In genomic region chr17:6374761-6375312, GRCh38 we compare ENCODE assay signal across 9 cellular contexts.
DNase-seq lines count a peak whose midpoint lies in the region; ATAC-seq lines count a peak whose summit lies in the region.
"Had no signal": no experiment of that assay in that cellular context is flagged by ENCODE, and none has a peak within 500 bp of the region (broad histone marks: within the 10 kb centered on the region; RNA-seq: fewer than 3 reads in every experiment).

No MANE protein-coding gene starts in this region.

- no peak overlapping the region for H3K4me2 ChIP-seq in Karpas-422 (ENCODE audit: low read depth, low read length, poor library complexity, severe bottlenecking)

- H3K9me2 ChIP-seq in Karpas-422 (replicated peaks; ENCODE audit: insufficient read depth, low read length), result no peaks in the 10 kb centered on the region

- peak; percentile 13 for DNase-seq in HCEC 1CT
- DNase-seq in activated CD8-positive, alpha-beta memory T cell treated with anti-CD3 and anti-CD28 coated beads for 24 hours, result peak; percentile 77
- DNase-seq in glomerular visceral epithelial cell (ENCODE audit: extremely low spot score), result peak; percentile 77
- DNase-seq in stimulated activated CD4-positive, alpha-beta T cell treated with anti-CD3 and anti-CD28 coated beads, Interleukin-4, amount 100 ng/mL, for 24 hours, result peak; percentile 83
- DNase-seq in NCI-H2196 (lab: John Stamatoyannopoulos, UW; ENCODE audit: unreplicated experiment), result no peak
- DNase-seq in Karpas-422, result no peak
- no peak for DNase-seq in GM19238 (ENCODE audit: insufficient read length, low spot score)
- DNase-seq: right lobe of liver had no signal

- H3K9ac ChIP-seq in Karpas-422 (ENCODE audit: low read length), result no peak overlapping the region

- H3K4me3 ChIP-seq in Karpas-422 (ENCODE audit: low read length), result no peak overlapping the region
- H3K4me3 ChIP-seq: right lobe of liver had no signal

- no peak for ATAC-seq in GM18511 (IDR thresholded peaks at IDR 0.05; ENCODE audit: unreplicated experiment)

- H3K9me3 ChIP-seq in Karpas-422 (ENCODE audit: low read length), result no peaks in the 10 kb centered on the region
- H3K9me3 ChIP-seq: right lobe of liver had no signal

- H3K36me3 ChIP-seq in Karpas-422 (ENCODE audit: insufficient read depth, low read length), result no peaks in the 10 kb centered on the region
- H3K36me3 ChIP-seq: right lobe of liver had no signal

- H3K27me3 ChIP-seq in Karpas-422 (ENCODE audit: low read length), result no peaks in the 10 kb centered on the region
- H3K27me3 ChIP-seq: right lobe of liver had no signal

- no peaks in the 10 kb centered on the region for H4K20me1 ChIP-seq in Karpas-422 (ENCODE audit: insufficient read depth, low read depth, low read length)

- no peaks in the 10 kb centered on the region for H3K4me1 ChIP-seq in Karpas-422 (ENCODE audit: low read length)
- H3K4me1 ChIP-seq: right lobe of liver had no signal

- H3K79me2 ChIP-seq in Karpas-422 (ENCODE audit: low read length), result no peaks in the 10 kb centered on the region

- no peak overlapping the region for H2AFZ ChIP-seq in Karpas-422 (ENCODE audit: low read length)

- H3K27ac ChIP-seq in Karpas-422 (ENCODE audit: low read length), result no peak overlapping the region
- H3K27ac ChIP-seq: right lobe of liver had no signal

Comparison
In these comparisons a context has a peak if more than half of its experiments do, and no peak if none do; other contexts are left out.
1. DNase-seq: peak in HCEC 1CT (single experiment), activated CD8-positive, alpha-beta memory T cell treated with anti-CD3 and anti-CD28 coated beads for 24 hours (single experiment), glomerular visceral epithelial cell (single experiment) and stimulated activated CD4-positive, alpha-beta T cell treated with anti-CD3 and anti-CD28 coated beads, Interleukin-4, amount 100 ng/mL, for 24 hours (single experiment); none in NCI-H2196 (single experiment), Karpas-422 (single experiment) and GM19238 (single experiment).